Comparison of ENCODE assay signal across 13 cellular contexts in genomic region chr15:67383903-67384302, GRCh38.
A peak's percentile ranks its signal among the peaks of the same experiment; 100 is the strongest.
DNase-seq lines count a peak whose midpoint lies in the region; ATAC-seq and TF ChIP-seq lines count a peak whose summit lies in the region.
"Had no signal": no experiment of that assay in that cellular context is flagged by ENCODE, and none has a peak within 500 bp of the region (broad histone marks: within the 10 kb centered on the region; RNA-seq: fewer than 3 reads in every experiment).

No MANE protein-coding gene starts in this region.

- no peaks in the 10 kb centered on the region for H3K9me3 ChIP-seq in neural progenitor cell (ENCODE audit: low read depth)
- H3K9me3 ChIP-seq in body of pancreas, result no peaks in the 10 kb centered on the region
- H3K9me3 ChIP-seq: Caco-2 had no signal

- intact Hi-C loops in body of pancreas (cut with DNase I), result no loop called here

- 91 to 96% methylated on average over 1 of the region's 1 CpG for WGBS in body of pancreas, 2 donors

- TF ChIP-seq CTCF in cardiac fibroblast (IDR thresholded peaks at IDR 0.05; ENCODE audit: low read depth, low read length), result no peak
- TF ChIP-seq CTCF in neural progenitor cell (IDR thresholded peaks at IDR 0.05), result peak; percentile 35
- no peak for TF ChIP-seq CTCF in body of pancreas (IDR thresholded peaks at IDR 0.05)

- no peak overlapping the region for H3K27ac Mint-ChIP-seq in neural progenitor cell
- H3K27ac Mint-ChIP-seq: activated naive CD8-positive, alpha-beta T cell; natural killer cell had no signal

- H3K36me3 ChIP-seq in neural progenitor cell, result no peaks in the 10 kb centered on the region
- no peaks in the 10 kb centered on the region for H3K36me3 ChIP-seq in body of pancreas (replicated peaks in 1 of 2; ENCODE audit: insufficient read depth in 1 of 2, low read depth in 2 of 2)

- H3K4me1 Mint-ChIP-seq in neural progenitor cell, result no peaks in the 10 kb centered on the region
- H3K4me1 Mint-ChIP-seq: natural killer cell had no signal

- no peaks in the 10 kb centered on the region for H3K27me3 Mint-ChIP-seq in neural progenitor cell (ENCODE audit: insufficient read depth, low read depth)

- H3K4me3 ChIP-seq in cardiac fibroblast (replicated peaks in 1 of 2; ENCODE audit: low read depth in 2 of 2, low read length in 2 of 2), result no peak overlapping the region
- H3K4me3 ChIP-seq in neural progenitor cell, result no peak overlapping the region
- no peak overlapping the region for H3K4me3 ChIP-seq in body of pancreas

- peaks cover 12% of the 10 kb centered on the region for H3F3A ChIP-seq in neural progenitor cell (ENCODE audit: low read depth)

- H3K4me2 ChIP-seq in neural progenitor cell, result no peak overlapping the region

- H3K4me1 ChIP-seq in neural progenitor cell (peaks cover 10% of the 10 kb centered on the region), body of pancreas (no peaks in the 10 kb centered on the region)
- H3K4me1 ChIP-seq: Caco-2 had no signal

- peak; percentile 7 for DNase-seq in EH (ENCODE audit: low read depth)
- DNase-seq in NAMALWA (ENCODE audit: low spot score), result peak; percentile 21
- DNase-seq in cardiac fibroblast (ENCODE audit: low read depth in 2 of 2), result peak; percentile 17
- DNase-seq in neural progenitor cell (ENCODE audit: low spot score), result no peak
- no peak for DNase-seq in hepatic stellate cell (ENCODE audit: low spot score)
- no peak for DNase-seq in body of pancreas
- no peak for DNase-seq in NCI-H146 (lab: John Stamatoyannopoulos, UW)
- DNase-seq: Caco-2, natural killer cell, NCI-H226, T1000 had no signal

- ATAC-seq in body of pancreas, result no peak
- ATAC-seq: left lobe of liver, natural killer cell had no signal

- no peaks in the 10 kb centered on the region for H3K27me3 ChIP-seq in neural progenitor cell
- H3K27me3 ChIP-seq in body of pancreas, result no peaks in the 10 kb centered on the region

- no peak overlapping the region for H2AFZ ChIP-seq in neural progenitor cell (replicated peaks)

- H3K9ac ChIP-seq in neural progenitor cell, result no peak overlapping the region

- H3K9me3 Mint-ChIP-seq in neural progenitor cell, result no peaks in the 10 kb centered on the region
- H3K9me3 Mint-ChIP-seq: natural killer cell had no signal

- TF ChIP-seq POLR2A in body of pancreas (IDR thresholded peaks at IDR 0.05), result no peak

- no peaks in the 10 kb centered on the region for H4K20me1 ChIP-seq in neural progenitor cell (ENCODE audit: low read depth)

- H3K79me2 ChIP-seq in neural progenitor cell (ENCODE audit: low read depth), result no peaks in the 10 kb centered on the region

- no peak overlapping the region for H3K4me3 Mint-ChIP-seq in neural progenitor cell
- H3K4me3 Mint-ChIP-seq: activated naive CD8-positive, alpha-beta T cell; natural killer cell had no signal

- no peaks in the 10 kb centered on the region for H3K36me3 Mint-ChIP-seq in neural progenitor cell
- H3K36me3 Mint-ChIP-seq: activated naive CD8-positive, alpha-beta T cell; natural killer cell had no signal

- H3K27ac ChIP-seq in neural progenitor cell, result no peak overlapping the region
- no peak overlapping the region for H3K27ac ChIP-seq in body of pancreas

Comparison
In these comparisons a context has a peak if more than half of its experiments do, and no peak if none do; other contexts are left out.
1. DNase-seq: peak in EH (single experiment), NAMALWA (single experiment) and cardiac fibroblast (2 of 2); none in neural progenitor cell (single experiment), hepatic stellate cell (single experiment), body of pancreas (0 of 4) and NCI-H146 (single experiment).